8 cellular contexts compared by ENCODE assay signal in genomic region chr20:50638015-50638847, GRCh38. TPM values are rescaled to one million over a fixed set of nuclear protein-coding genes. Genes with fewer than 3 reads are reported as not detected.
DNase-seq lines count a peak whose midpoint lies in the region; ATAC-seq, FAIRE-seq and TF ChIP-seq lines count a peak whose summit lies in the region.
"Not testable (repeated sequence)": the region's sequence is repeated elsewhere in the genome, so short reads cannot be mapped to it uniquely, and the experiment has no call there.

No MANE protein-coding gene starts in this region.

- RAD21 ChIA-PET in HCT116 (lab: Charles Lee; ENCODE audit: low non-redundant PET in 1 of 2, low total read pairs in 2 of 2, uncharacterized antibody in 2 of 2, unreplicated experiment in 2 of 2) = not testable (repeated sequence)

- H3K79me2 ChIP-seq in HCT116 (ENCODE audit: insufficient read depth, low read length) = not testable (repeated sequence)

- peak; percentile 91 for FAIRE-seq in RCC 7860 (lab: Jason Lieb, UNC)
- not testable (repeated sequence) for FAIRE-seq in urothelium cell line (lab: Jason Lieb, UNC)

- peaks cover 17 to 38% of the 10 kb centered on the region in 2 experiments for H3K4me1 ChIP-seq in HCT116 (ENCODE audit: control insufficient read depth in 1 of 2, insufficient read depth in 2 of 2, low read length in 2 of 2)
- H3K4me1 ChIP-seq in neuron (ENCODE audit: insufficient read depth, low read length) = peaks cover 38% of the 10 kb centered on the region

- peak overlapping the region; percentile 12; the same call in 1 of the 2 replicates for H3K4me2 ChIP-seq in HCT116 (ENCODE audit: low read length)

- not testable (repeated sequence) for H4K20me1 ChIP-seq in HCT116 (ENCODE audit: insufficient read depth)

- intact Hi-C loops in HCT116 (cut with micrococcal nuclease) = loop anchor here (5.0 kb wide), 1 partner anchor 104 kb away; no protein-coding TSS in a partner anchor

- not testable (repeated sequence) for TF ChIP-seq CTCF in HCT116 (IDR thresholded peaks at IDR 0.05 in 2 of 3, conservative IDR thresholded peaks at IDR 0.05 in 1 of 3; ENCODE audit: borderline replicate concordance in 1 of 3, insufficient read depth in 1 of 3, low read depth in 2 of 3, low read length in 2 of 3)

- H3K9ac ChIP-seq in HCT116 (ENCODE audit: low read length) = not testable (repeated sequence)

- not testable (repeated sequence) for H3K36me3 ChIP-seq in HCT116 (ENCODE audit: control insufficient read depth in 1 of 2, insufficient read depth in 2 of 2, low read length in 2 of 2); neuron (ENCODE audit: insufficient read depth, low read length)

- H3K27ac ChIP-seq in HCT116 (ENCODE audit: low read depth, low read length) = not testable (repeated sequence)

- not testable (repeated sequence) for BruUV-seq in HCT116 (replicated peaks; lab: Mats Ljungman, UMichigan)

- H3K27me3 ChIP-seq in HCT116 (ENCODE audit: insufficient read depth, low read length); neuron (ENCODE audit: insufficient read depth, low read length): not testable (repeated sequence)

- CTCF ChIA-PET in HCT116 (lab: Charles Lee) = not testable (repeated sequence)

- TF ChIP-seq RAD21 in HCT116 (IDR thresholded peaks at IDR 0.05; ENCODE audit: low read depth) = not testable (repeated sequence)

- H3K4me3 ChIP-seq in HCT116 (replicated peaks in 1 of 2; ENCODE audit: low read depth in 1 of 2, low read length in 2 of 2) = not testable (repeated sequence)
- peak overlapping the region; percentile 8 for H3K4me3 ChIP-seq in neuron (ENCODE audit: low read length)

- TF ChIP-seq POLR2A in HCT116 (IDR thresholded peaks at IDR 0.05; ENCODE audit: borderline replicate concordance, extremely low read depth, insufficient read depth, insufficient read length) = not testable (repeated sequence)

- H3K9me3 ChIP-seq in HCT116 (ENCODE audit: control insufficient read depth in 1 of 2, insufficient read depth in 1 of 2, low read depth in 1 of 2, low read length in 2 of 2); neuron (ENCODE audit: low read length): not testable (repeated sequence)

- POLR2A ChIA-PET in HCT116 (lab: Charles Lee) = not testable (repeated sequence)

- H3K9me2 ChIP-seq in HCT116 (ENCODE audit: insufficient read depth) = not testable (repeated sequence)

- DNase-seq in COLO829 (ENCODE audit: low spot score) = peak; percentile 93
- DNase-seq in HCT116 (ENCODE audit: low read depth, low spot score) = not testable (repeated sequence)
- DNase-seq in RCC 7860 (ENCODE audit: low spot score) = peak; percentile 88
- peak; percentile 91 for DNase-seq in astrocyte of the hippocampus (ENCODE audit: low read depth, low spot score)
- DNase-seq in hepatic stellate cell (ENCODE audit: low spot score) = peak; percentile 46
- peak; percentile 71 for DNase-seq in urothelium cell line (ENCODE audit: low spot score)

- not testable (repeated sequence) for H2AFZ ChIP-seq in HCT116 (ENCODE audit: low read depth, low read length, poor library complexity, severe bottlenecking)
- H2AFZ ChIP-seq in neuron (ENCODE audit: low read depth, low read length) = peak overlapping the region; percentile 64

- not testable (repeated sequence) for ATAC-seq in HCT116
- peak; percentile 30 for ATAC-seq in esophagus mucosa

RNA-seq across cellular contexts. Expression of gene RIPOR3, which starts 53.1 kb away (rescaled TPM):
- total RNA-seq in HCT116 (2021; ENCODE audit: unreplicated experiment) (0.22 TPM), esophagus mucosa (1.2 TPM)
- polyA plus RNA-seq in HCT116 (2012) = 0.14 and 0.20 TPM in 2 replicates
